ENCODE assay signal across 13 cellular contexts in the genomic region with DNA sequence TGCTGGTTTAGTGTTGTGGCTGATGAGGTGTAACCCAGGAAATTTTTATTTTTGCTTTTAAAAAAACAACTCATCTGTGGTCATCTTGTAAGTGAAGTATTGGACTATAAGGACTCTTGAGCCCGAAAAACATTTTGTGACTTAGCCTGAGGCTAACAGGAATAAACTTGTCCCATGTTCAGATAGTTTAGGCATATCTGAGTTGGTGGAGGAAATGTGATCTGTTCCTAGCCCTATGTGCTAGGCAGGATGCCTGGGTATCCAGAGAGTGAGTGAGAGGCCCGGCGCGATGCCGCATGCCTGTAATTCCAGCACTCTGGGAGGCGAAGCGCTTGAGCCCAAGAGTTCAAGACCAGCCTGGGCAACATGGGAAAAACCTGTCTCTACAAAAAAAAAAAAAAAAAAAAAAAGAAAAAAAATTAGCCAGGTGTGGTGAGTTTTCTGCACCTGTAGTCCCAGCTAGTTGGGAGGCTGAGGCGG. TPM values are rescaled to one million over a fixed set of nuclear protein-coding genes. Genes with fewer than 3 reads are reported as not detected.
DNase-seq lines count a peak whose midpoint lies in the region; ATAC-seq and TF ChIP-seq lines count a peak whose summit lies in the region.
"Had no signal": no experiment of that assay in that cellular context is flagged by ENCODE, and none has a peak within 500 bp of the region (broad histone marks: within the 10 kb centered on the region; RNA-seq: fewer than 3 reads in every experiment).

No MANE protein-coding gene starts in this region.

- H2BK120ac ChIP-seq in IMR-90 (ENCODE audit: low read depth, low read length) = peak overlapping the region; percentile 39; the same call in 1 of the 2 replicates

- H3K4me3 ChIP-seq in IMR-90 (ENCODE audit: insufficient read depth, low read depth, low read length) (no peak overlapping the region; the same call in 1 of the 2 replicates), choroid plexus epithelial cell (ENCODE audit: low read depth, low read length) (no peak overlapping the region), neural progenitor cell (no peak overlapping the region)
- H3K4me3 ChIP-seq: Peyer's patch had no signal

- H3K4me1 Mint-ChIP-seq in neural progenitor cell (peaks cover 61% of the 10 kb centered on the region), T-helper 17 cell (peaks cover 24% of the 10 kb centered on the region)

- H4K20me1 ChIP-seq in IMR-90 (ENCODE audit: insufficient read depth, low read length) = peaks cover 54% of the 10 kb centered on the region
- peaks cover 57% of the 10 kb centered on the region for H4K20me1 ChIP-seq in neural progenitor cell (ENCODE audit: low read depth)

- H3K14ac ChIP-seq in IMR-90 (replicated peaks; ENCODE audit: low read depth, low read length) = peak overlapping the region; percentile 29; the same call in 1 of the 2 replicates

- peaks cover 5% of the 10 kb centered on the region for H3K9me3 Mint-ChIP-seq in neural progenitor cell
- no peaks in the 10 kb centered on the region for H3K9me3 Mint-ChIP-seq in activated naive CD4-positive, alpha-beta T cell treated with anti-CD3 and anti-CD28 coated beads, Interleukin-2, amount 50 U/mL, for 72 hours

- no peak overlapping the region for H4K5ac ChIP-seq in IMR-90 (ENCODE audit: low read depth, low read length)

- H4K8ac ChIP-seq in IMR-90 (ENCODE audit: low read depth in 2 of 2, low read length in 2 of 2) = peak overlapping the region in 1 of 2 experiments; percentile 41; a peak in 1 of 4 replicates

- H4K91ac ChIP-seq in IMR-90 (ENCODE audit: insufficient read depth, low read depth, low read length) = no peak overlapping the region; the same call in 1 of the 2 replicates

- peaks cover 36% of the 10 kb centered on the region for H3F3A ChIP-seq in neural progenitor cell (ENCODE audit: low read depth)

- H3K79me1 ChIP-seq in IMR-90 (ENCODE audit: low read depth in 1 of 2, low read length in 2 of 2) = peaks cover 0 to 7% of the 10 kb centered on the region in 2 experiments; a peak in 2 of 4 replicates

- TF ChIP-seq RAD21 in IMR-90 (IDR thresholded peaks at IDR 0.05; ENCODE audit: low read length) = no peak

- H3K9ac ChIP-seq in IMR-90 (ENCODE audit: low read depth, low read length) (peak overlapping the region; percentile 3; the same call in 1 of the 2 replicates), neural progenitor cell (no peak overlapping the region)

- peak overlapping the region; percentile 49; the same call in 1 of the 2 replicates for H3K23ac ChIP-seq in IMR-90 (ENCODE audit: low read depth, low read length)

- dilution Hi-C loops in IMR-90 (cut with HindIII; ENCODE audit: low sequenced_read_pairs, unreplicated experiment) = no loop called here

- H3K4me3 Mint-ChIP-seq in neural progenitor cell = no peak overlapping the region
- H3K4me3 Mint-ChIP-seq in T-helper 17 cell = no peak overlapping the region

- H3K27me3 ChIP-seq in IMR-90 (ENCODE audit: control insufficient read depth, insufficient read depth, low read length) (no peaks in the 10 kb centered on the region), neural progenitor cell (no peaks in the 10 kb centered on the region)
- H3K27me3 ChIP-seq: Peyer's patch had no signal

- no peak overlapping the region; the same call in 1 of the 2 replicates for H3K56ac ChIP-seq in IMR-90 (ENCODE audit: extremely low read depth, insufficient read depth, low read length)

- TF ChIP-seq POLR2A in IMR-90 (IDR thresholded peaks at IDR 0.05; ENCODE audit: low read depth, low read length) = no peak

- intact Hi-C loops in IMR-90 (cut with micrococcal nuclease) = no loop called here

- BruUV-seq in IMR-90 (replicated peaks; lab: Mats Ljungman, UMichigan) = no TSS peak

- H3K9me3 ChIP-seq in IMR-90 (ENCODE audit: control insufficient read depth, insufficient read depth, low read length) (no peaks in the 10 kb centered on the region), neural progenitor cell (ENCODE audit: low read depth) (no peaks in the 10 kb centered on the region), T-helper 17 cell (ENCODE audit: control insufficient read depth, low read length, poor library complexity, severe bottlenecking) (no peaks in the 10 kb centered on the region)
- H3K9me3 ChIP-seq: Peyer's patch had no signal

- H2BK15ac ChIP-seq in IMR-90 (ENCODE audit: low read depth, low read length) = 0 out of 3 replicates have a peak overlapping the region, but pooled peaks have one; percentile 24

- no peak overlapping the region for H3K27ac Mint-ChIP-seq in neural progenitor cell
- no peak overlapping the region for H3K27ac Mint-ChIP-seq in activated naive CD4-positive, alpha-beta T cell treated with anti-CD3 and anti-CD28 coated beads, Interleukin-2, amount 50 U/mL, for 72 hours
- no peak overlapping the region for H3K27ac Mint-ChIP-seq in T-helper 17 cell

- peak; percentile 40 for DNase-seq in Daoy (ENCODE audit: low read depth)
- no peak for DNase-seq in IMR-90
- peak; percentile 65 for DNase-seq in choroid plexus epithelial cell (ENCODE audit: low read depth)
- peak; percentile 17 for DNase-seq in neural progenitor cell (ENCODE audit: low spot score)
- no peak for DNase-seq in T-helper 2 cell
- no peak for DNase-seq in activated naive CD4-positive, alpha-beta T cell treated with anti-CD3 and anti-CD28 coated beads, Interleukin-2, amount 50 U/mL, for 72 hours (ENCODE audit: low spot score in 2 of 2)
- DNase-seq in T-helper 17 cell = no peak
- DNase-seq in NCI-H345 (lab: John Stamatoyannopoulos, UW) = no peak
- DNase-seq: activated effector memory CD4-positive, alpha-beta T cell treated with Interleukin-2 at 50 U/mL for 16 hours; hypothalamus; naive B cell; NCI-H1694; Peyer's patch had no signal

- TF ChIP-seq CTCF in IMR-90 (conservative IDR thresholded peaks at IDR 0.05; ENCODE audit: low read depth, low read length) (no peak), choroid plexus epithelial cell (conservative IDR thresholded peaks at IDR 0.05; ENCODE audit: low read depth, low read length) (no peak), neural progenitor cell (IDR thresholded peaks at IDR 0.05) (no peak)

- H3K27ac ChIP-seq in IMR-90 (ENCODE audit: insufficient read depth, low read length) = peak overlapping the region; percentile 60
- H3K27ac ChIP-seq in neural progenitor cell = no peak overlapping the region
- H3K27ac ChIP-seq: Peyer's patch had no signal

- H2AK9ac ChIP-seq in IMR-90 (replicated peaks; ENCODE audit: low read depth, low read length, poor library complexity) = no peak overlapping the region

- H3K79me2 ChIP-seq in neural progenitor cell (ENCODE audit: low read depth) = peaks cover 76% of the 10 kb centered on the region

- peak overlapping the region; percentile 34; the same call in 1 of the 2 replicates for H3K18ac ChIP-seq in IMR-90 (ENCODE audit: low read depth, low read length)

- ATAC-seq in IMR-90 (ENCODE audit: low read depth) (no peak), T-helper 17 cell (no peak)
- no peak for ATAC-seq in activated naive CD4-positive, alpha-beta T cell treated with anti-CD3 and anti-CD28 coated beads, Interleukin-2, amount 50 U/mL, for 72 hours

- H3K4me1 ChIP-seq in IMR-90 (ENCODE audit: control insufficient read depth, insufficient read depth, low read length) = peaks cover 9% of the 10 kb centered on the region
- peaks cover 28% of the 10 kb centered on the region for H3K4me1 ChIP-seq in neural progenitor cell

- peaks cover 3% of the 10 kb centered on the region for H3K27me3 Mint-ChIP-seq in neural progenitor cell (ENCODE audit: insufficient read depth, low read depth)
- no peaks in the 10 kb centered on the region for H3K27me3 Mint-ChIP-seq in T-helper 17 cell
- H3K27me3 Mint-ChIP-seq: naive B cell had no signal

- H2BK5ac ChIP-seq in IMR-90 (ENCODE audit: low read depth, low read length, poor library complexity, severe bottlenecking) = peak overlapping the region; percentile 86

- H3K36me3 Mint-ChIP-seq in neural progenitor cell (peaks cover 15% of the 10 kb centered on the region), T-helper 17 cell (ENCODE audit: low read depth) (no peaks in the 10 kb centered on the region)
- peaks cover 5 to 21% of the 10 kb centered on the region in 2 donors for H3K36me3 Mint-ChIP-seq in activated naive CD4-positive, alpha-beta T cell treated with anti-CD3 and anti-CD28 coated beads, Interleukin-2, amount 50 U/mL, for 72 hours
- H3K36me3 Mint-ChIP-seq: naive B cell had no signal

- H3K36me3 ChIP-seq in IMR-90 (ENCODE audit: control insufficient read depth, insufficient read depth, low read length) (peaks cover 5% of the 10 kb centered on the region; the same call in 1 of the 2 replicates), neural progenitor cell (no peaks in the 10 kb centered on the region)
- H3K36me3 ChIP-seq: Peyer's patch had no signal

- H3K4ac ChIP-seq in IMR-90 (ENCODE audit: low read depth, low read length) = 0 out of 2 replicates have a peak overlapping the region, but pooled peaks have one; percentile 4

- H2AK5ac ChIP-seq in IMR-90 (ENCODE audit: low read depth, low read length) = peak overlapping the region; percentile 23; the same call in 1 of the 2 replicates

- CTCF ChIA-PET in IMR-90 (lab: Yijun Ruan, JAX) = no interaction called here

- H2AFZ ChIP-seq in IMR-90 (replicated peaks; ENCODE audit: low read length, poor library complexity) = no peak overlapping the region
- no peak overlapping the region for H2AFZ ChIP-seq in neural progenitor cell (replicated peaks)

- peaks cover 10% of the 10 kb centered on the region; the same call in 1 of the 2 replicates for H3K9me1 ChIP-seq in IMR-90 (ENCODE audit: insufficient read depth, low read length)

- no CpG with 5 or more reads among the region's 8 CpGs for WGBS in IMR-90 (ENCODE audit: extremely low coverage in 2 of 2, insufficient read length in 1 of 2), 2 experiments

- POLR2A ChIA-PET in IMR-90 (lab: Charles Lee; ENCODE audit: unreplicated experiment) = no interaction called here

- H3K4me2 ChIP-seq in IMR-90 (ENCODE audit: low read depth, low read length) (peak overlapping the region; percentile 74; the same call in 1 of the 2 replicates), neural progenitor cell (no peak overlapping the region)

- in situ Hi-C loops in IMR-90 (cut with MboI; ENCODE audit: low sequenced_read_pairs) = no loop called here

- peak overlapping the region; percentile 11; the same call in 1 of the 2 replicates for H2BK20ac ChIP-seq in IMR-90 (ENCODE audit: low read depth, low read length)

TF ChIP-seq in IMR-90, 13 proteins besides CTCF, POLR2A, EP300 and RAD21 (continues in another document):
- TF ChIP-seq MXI1 (IDR thresholded peaks at IDR 0.05; ENCODE audit: borderline replicate concordance, low read depth, low read length) = no peak
- TF ChIP-seq RFX5 (IDR thresholded peaks at IDR 0.05; ENCODE audit: low read depth, low read length) = no peak
- TF ChIP-seq RCOR1 (IDR thresholded peaks at IDR 0.05; ENCODE audit: insufficient replicate concordance, low read length) = no peak

RNA-seq across cellular contexts. Expression of gene SMS, which starts 3.7 kb away (rescaled TPM):
- 344 and 384 TPM in 2 replicates for total RNA-seq in Daoy (2014; rRNA removed; shearing (Covaris generic))
- total RNA-seq in IMR-90 (2012; rRNA removed) = 230 and 439 TPM in 2 replicates
- 166 and 176 TPM in 2 replicates for polyA plus RNA-seq in IMR-90 (2012; rRNA removed)
- 56.3 and 74.3 TPM in 2 replicates for polyA plus RNA-seq in IMR-90 (2012; cell fraction: cytosol; rRNA removed)
- polyA plus RNA-seq in IMR-90 (2012; cell fraction: nucleus; rRNA removed; ENCODE audit: low replicate concordance) = 27.7 and 59.3 TPM in 2 replicates
- 105 and 142 TPM in 2 replicates for total RNA-seq in neural progenitor cell (ENCODE audit: low replicate concordance)
- 100 to 1,000 TPM in 1 of 2 donors, 10 to 100 TPM in 1; 38.0 to 105 TPM for total RNA-seq in activated naive CD4-positive, alpha-beta T cell treated with anti-CD3 and anti-CD28 coated beads, Interleukin-2, amount 50 U/mL, for 72 hours
- total RNA-seq in T-helper 17 cell = 10 to 100 TPM; 15.6 to 19.6 TPM

Comparison
In these comparisons a context has a peak if more than half of its experiments do, and no peak if none do; other contexts are left out.
1. DNase-seq: peak in Daoy (single experiment), choroid plexus epithelial cell (single experiment) and neural progenitor cell (single experiment); none in IMR-90 (single experiment), T-helper 2 cell (0 of 5), activated naive CD4-positive, alpha-beta T cell treated with anti-CD3 and anti-CD28 coated beads, Interleukin-2, amount 50 U/mL, for 72 hours (0 of 2), T-helper 17 cell (0 of 3) and NCI-H345 (single experiment).